ENCODE assay signal across 13 cellular contexts in genomic region chr10:117365612-117366011, GRCh38. TPM values are rescaled to one million over a fixed set of nuclear protein-coding genes. Genes with fewer than 3 reads are reported as not detected.
A peak's percentile ranks its signal among the peaks of the same experiment; 100 is the strongest.
DNase-seq lines count a peak whose midpoint lies in the region; ATAC-seq, FAIRE-seq and TF ChIP-seq lines count a peak whose summit lies in the region.
"Had no signal": no experiment of that assay in that cellular context is flagged by ENCODE, and none has a peak within 500 bp of the region (broad histone marks: within the 10 kb centered on the region; RNA-seq: fewer than 3 reads in every experiment).

No MANE protein-coding gene starts in this region.

- TF ChIP-seq CTCF in bronchial epithelial cell (IDR thresholded peaks at IDR 0.05; ENCODE audit: insufficient read depth, low read length, severe bottlenecking) (no peak), pancreas (IDR thresholded peaks at IDR 0.05) (no peak)

- no peaks in the 10 kb centered on the region for H3K9me3 ChIP-seq in pancreas
- H3K9me3 ChIP-seq: thyroid gland had no signal

- no peaks in the 10 kb centered on the region for H3K27me3 ChIP-seq in bronchial epithelial cell (ENCODE audit: control insufficient read depth, insufficient read depth, low read length)
- no peaks in the 10 kb centered on the region for H3K27me3 ChIP-seq in pancreas
- H3K27me3 ChIP-seq: thyroid gland had no signal

- FAIRE-seq in bronchial epithelial cell (lab: Jason Lieb, UNC) (no peak), pancreas (lab: Jason Lieb, UNC) (peak; percentile 95)

- intact Hi-C loops in pancreas (cut with DNase I) = no loop called here

- H3K36me3 ChIP-seq in bronchial epithelial cell (ENCODE audit: control insufficient read depth, insufficient read depth, low read length) = no peaks in the 10 kb centered on the region
- no peaks in the 10 kb centered on the region for H3K36me3 ChIP-seq in pancreas
- H3K36me3 ChIP-seq: thyroid gland had no signal

- H3K4me3 ChIP-seq in bronchial epithelial cell (ENCODE audit: low read depth, low read length) (no peak overlapping the region), pancreas (peak overlapping the region in 2 of 4 donors; percentile 13 to 22)
- H3K4me3 ChIP-seq: thyroid gland had no signal

- 1 to 7% methylated on average over 2 of the region's 2 CpGs for WGBS in pancreas, 2 donors

- H3K27ac ChIP-seq in pancreas = peak overlapping the region; percentile 61 to 92 (median 75)
- H3K27ac ChIP-seq: thyroid gland had no signal

- peak; percentile 54 for DNase-seq in DMS53 (lab: John Stamatoyannopoulos, UW)
- no peak for DNase-seq in DMS53 treated with DMSO at 0.1 percent for 48 hours (lab: John Stamatoyannopoulos, UW; ENCODE audit: unreplicated experiment)
- peak; percentile 63 for DNase-seq in bronchial epithelial cell (ENCODE audit: low read depth)
- DNase-seq in pancreas = peak in 3 of 6 donors; percentile 78 to 83 (median 79)
- DNase-seq in retina = no peak
- no peak for DNase-seq in cortex of kidney (lab: John Stamatoyannopoulos, UW)
- DNase-seq in EL = no peak
- DNase-seq: foreskin melanocyte; naive B cell; SHP77 treated with DMSO at 0.1 percent for 48 hours; stimulated activated CD4-positive, alpha-beta T cell treated with anti-CD3 and anti-CD28 coated beads, Interleukin-2, amount 100 ng/mL, for 24 hours; thyroid gland had no signal

- ATAC-seq in HG03469 (IDR thresholded peaks at IDR 0.05; ENCODE audit: unreplicated experiment) (peak; percentile 33), pancreas (peak; percentile 62 to 85 (median 82))

- peaks cover 57 to 73% (median 73%) of the 10 kb centered on the region in 3 donors for H3K4me1 ChIP-seq in pancreas

RNA-seq across cellular contexts. Expression of gene PDZD8, which starts 9.6 kb away (rescaled TPM):
- 20.3 and 27.9 TPM in 2 replicates for total RNA-seq in bronchial epithelial cell
- total RNA-seq in pancreas = 10 to 100 TPM; 29.4 to 55.9 (median 42.9) TPM
- polyA plus RNA-seq in pancreas = 1 to 10 TPM; 4.6 to 7.6 TPM

Comparison
In these comparisons a context has a peak if more than half of its experiments do, and no peak if none do; other contexts are left out.
1. DNase-seq: peak in DMS53 (single experiment) and bronchial epithelial cell (single experiment); none in DMS53 treated with DMSO at 0.1 percent for 48 hours (single experiment), retina (single experiment), cortex of kidney (single experiment) and EL (single experiment).